Comparison of ENCODE assay signal across 20 cellular contexts in the genomic region with DNA sequence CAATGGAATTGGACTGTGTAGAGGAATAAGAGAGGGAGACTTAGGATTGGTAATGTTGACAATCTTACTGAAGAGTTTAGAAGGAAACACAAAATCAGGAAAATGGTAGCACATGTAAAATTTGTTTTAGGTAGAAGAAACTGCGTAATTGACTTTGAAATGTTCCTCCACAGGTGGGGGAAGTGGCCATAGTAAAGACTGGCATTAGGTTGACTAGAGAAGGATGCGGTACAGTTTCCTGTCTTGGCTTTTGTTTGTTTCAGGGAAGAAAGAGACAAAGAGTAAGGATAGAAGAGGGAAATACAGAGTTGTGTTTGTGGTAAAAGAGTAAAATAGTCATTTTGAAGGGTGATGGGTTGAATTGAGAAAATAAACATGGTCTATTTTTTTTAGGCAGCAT.
DNase-seq lines count a peak whose midpoint lies in the region; ATAC-seq and TF ChIP-seq lines count a peak whose summit lies in the region.
"Had no signal": no experiment of that assay in that cellular context is flagged by ENCODE, and none has a peak within 500 bp of the region (broad histone marks: within the 10 kb centered on the region; RNA-seq: fewer than 3 reads in every experiment).

No MANE protein-coding gene starts in this region.

- H3K27ac Mint-ChIP-seq in GM23338 (no peak overlapping the region), glutamatergic neuron (ENCODE audit: unreplicated experiment) (no peak overlapping the region)
- H3K27ac Mint-ChIP-seq: IgD-negative memory B cell had no signal

- 59 to 73% methylated on average over 2 of the region's 2 CpGs for WGBS in mesodermal cell (ENCODE audit: insufficient coverage in 2 of 2), 2 experiments

- H3K27me3 ChIP-seq in GM23338 (ENCODE audit: insufficient read depth) (no peaks in the 10 kb centered on the region), foreskin keratinocyte (no peaks in the 10 kb centered on the region)
- H3K27me3 ChIP-seq: BE2C had no signal

- ATAC-seq in GM23338 (peak; percentile 50; the same call in 2 of the 3 replicates), foreskin keratinocyte (no peak)
- ATAC-seq: A549, HCT116 had no signal

- 0 out of 2 replicates have a peak, but pooled peaks cover 3% of the 10 kb centered on the region for H3K9me2 ChIP-seq in GM23338 (ENCODE audit: insufficient read depth)

- no peak for TF ChIP-seq CTCF in GM23338 (conservative IDR thresholded peaks at IDR 0.05; ENCODE audit: low read depth in 2 of 2)
- no peak for TF ChIP-seq CTCF in foreskin keratinocyte (conservative IDR thresholded peaks at IDR 0.05)
- no peak for TF ChIP-seq CTCF in glutamatergic neuron (IDR thresholded peaks at IDR 0.05; ENCODE audit: partially characterized antibody, unreplicated experiment)

- H3K27me3 Mint-ChIP-seq in GM23338 (ENCODE audit: insufficient read depth, low read depth, poor library complexity) (peaks cover 2% of the 10 kb centered on the region), glutamatergic neuron (ENCODE audit: unreplicated experiment) (no peaks in the 10 kb centered on the region)
- H3K27me3 Mint-ChIP-seq: IgD-negative memory B cell had no signal

- H3K4me3 Mint-ChIP-seq in GM23338 (no peak overlapping the region), glutamatergic neuron (ENCODE audit: unreplicated experiment) (no peak overlapping the region)
- H3K4me3 Mint-ChIP-seq: IgD-negative memory B cell had no signal

- no peaks in the 10 kb centered on the region for H3K79me2 ChIP-seq in GM23338 (replicated peaks; ENCODE audit: insufficient read depth)

- no peaks in the 10 kb centered on the region for H3K9me3 ChIP-seq in mesodermal cell (ENCODE audit: control insufficient read depth, low read length)
- H3K9me3 ChIP-seq: BE2C had no signal

- no peak overlapping the region for H2AFZ ChIP-seq in GM23338

- no peaks in the 10 kb centered on the region for H3F3A ChIP-seq in GM23338 (replicated peaks; ENCODE audit: low read depth)

- no peaks in the 10 kb centered on the region for H4K20me1 ChIP-seq in GM23338 (replicated peaks; ENCODE audit: insufficient read depth)

- peak; percentile 66 for DNase-seq in GM23338 (ENCODE audit: low spot score)
- peak; percentile 63 for DNase-seq in NCI-H69 (lab: John Stamatoyannopoulos, UW)
- no peak for DNase-seq in epithelial cell of prostate (ENCODE audit: low read depth, low spot score)
- no peak for DNase-seq in HUDEP-2 (lab: John Stamatoyannopoulos, UW; ENCODE audit: unreplicated experiment in 76 of 76)
- no peak for DNase-seq in foreskin keratinocyte
- no peak for DNase-seq in glutamatergic neuron
- DNase-seq: BE2C, DMS53, NCI-H1105, NCI-H146, NCI-H2029, NCI-H2227 treated with DMSO at 0.1 percent for 48 hours, NCI-H510A, NCI-H774, OCI-M1, SHP77 had no signal

- H3K36me3 Mint-ChIP-seq in GM23338 (ENCODE audit: low read depth) (peaks cover 11% of the 10 kb centered on the region; the same call in 2 of the 3 replicates), glutamatergic neuron (ENCODE audit: unreplicated experiment) (no peaks in the 10 kb centered on the region)
- H3K36me3 Mint-ChIP-seq: IgD-negative memory B cell had no signal

- H3K4me3 ChIP-seq in GM23338 (no peak overlapping the region), mesodermal cell (ENCODE audit: extremely low read depth, insufficient read depth, low read length, poor library complexity, severe bottlenecking) (no peak overlapping the region)
- H3K4me3 ChIP-seq: A549 had no signal

- H3K4me1 Mint-ChIP-seq in GM23338 (peaks cover 40% of the 10 kb centered on the region), glutamatergic neuron (ENCODE audit: low read depth, unreplicated experiment) (no peaks in the 10 kb centered on the region)
- H3K4me1 Mint-ChIP-seq: IgD-negative memory B cell had no signal

- H3K36me3 ChIP-seq in GM23338 (ENCODE audit: insufficient read depth), result no peaks in the 10 kb centered on the region
- no peaks in the 10 kb centered on the region for H3K36me3 ChIP-seq in mesodermal cell (ENCODE audit: control insufficient read depth, insufficient read depth, low read length)
- H3K36me3 ChIP-seq: BE2C had no signal

- no peak overlapping the region for H3K4me2 ChIP-seq in GM23338
- H3K4me2 ChIP-seq: A549 had no signal

- H3K4me1 ChIP-seq in GM23338 (ENCODE audit: insufficient read depth) (peaks cover 48% of the 10 kb centered on the region), mesodermal cell (ENCODE audit: control insufficient read depth, insufficient read depth, low read length, poor library complexity, severe bottlenecking) (peaks cover 13% of the 10 kb centered on the region), foreskin keratinocyte (peaks cover 16% of the 10 kb centered on the region)
- H3K4me1 ChIP-seq: A549, BE2C had no signal

- H3K9me3 Mint-ChIP-seq in GM23338, result no peaks in the 10 kb centered on the region; the same call in 1 of the 3 replicates
- H3K9me3 Mint-ChIP-seq in glutamatergic neuron (ENCODE audit: unreplicated experiment), result no peaks in the 10 kb centered on the region

- peak overlapping the region; percentile 98 for H3K27ac ChIP-seq in GM23338 (ENCODE audit: low read depth)
- peak overlapping the region; percentile 59 for H3K27ac ChIP-seq in epithelial cell of prostate
- H3K27ac ChIP-seq in mesodermal cell (ENCODE audit: low read depth, low read length, severe bottlenecking), result peak overlapping the region; percentile 37
- H3K27ac ChIP-seq in foreskin keratinocyte, result no peak overlapping the region
- H3K27ac ChIP-seq: A549 had no signal

TF ChIP-seq in GM23338, 12 proteins besides CTCF, POLR2A, EP300 and RAD21 (continues in another document):
- TF ChIP-seq CREB1 (CRISPR knock-in tag; IDR thresholded peaks at IDR 0.05; ENCODE audit: low read depth) (no peak), EZH2 (IDR thresholded peaks at IDR 0.05; ENCODE audit: low read depth, unreplicated experiment) (no peak)
- TF ChIP-seq, protein P1, sequence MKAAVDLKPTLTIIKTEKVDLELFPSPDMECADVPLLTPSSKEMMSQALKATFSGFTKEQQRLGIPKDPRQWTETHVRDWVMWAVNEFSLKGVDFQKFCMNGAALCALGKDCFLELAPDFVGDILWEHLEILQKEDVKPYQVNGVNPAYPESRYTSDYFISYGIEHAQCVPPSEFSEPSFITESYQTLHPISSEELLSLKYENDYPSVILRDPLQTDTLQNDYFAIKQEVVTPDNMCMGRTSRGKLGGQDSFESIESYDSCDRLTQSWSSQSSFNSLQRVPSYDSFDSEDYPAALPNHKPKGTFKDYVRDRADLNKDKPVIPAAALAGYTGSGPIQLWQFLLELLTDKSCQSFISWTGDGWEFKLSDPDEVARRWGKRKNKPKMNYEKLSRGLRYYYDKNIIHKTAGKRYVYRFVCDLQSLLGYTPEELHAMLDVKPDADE (IDR thresholded peaks at IDR 0.05), result peak; percentile 72; the same call in 1 of the 2 replicates

Comparison
In these comparisons a context has a peak if more than half of its experiments do, and no peak if none do; other contexts are left out.
1. DNase-seq: peak in GM23338 (single experiment) and NCI-H69 (single experiment); none in epithelial cell of prostate (single experiment), HUDEP-2 (0 of 76), foreskin keratinocyte (0 of 2) and glutamatergic neuron (single experiment).